ENCODE assay signal across 21 cellular contexts in the genomic region with DNA sequence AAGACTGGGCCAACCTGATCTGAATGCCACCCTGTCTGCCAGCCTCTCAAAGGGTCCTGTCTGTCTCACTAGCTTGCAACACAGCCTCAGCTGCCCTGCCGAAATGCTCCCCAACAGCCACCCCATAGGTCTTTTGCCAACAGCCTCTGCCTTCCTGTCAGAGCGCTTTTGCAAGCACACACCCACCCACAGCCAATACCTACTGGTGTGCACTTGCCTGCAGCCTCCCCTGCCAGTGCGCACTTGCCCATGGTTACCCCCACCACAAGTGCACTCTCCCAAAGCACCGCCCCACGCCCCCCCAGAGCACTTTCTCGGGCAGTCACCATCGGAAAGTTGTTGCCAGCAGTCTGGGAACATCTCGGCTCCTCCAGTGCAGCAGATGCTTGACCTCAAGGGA.
"Had no signal": no experiment of that assay in that cellular context is flagged by ENCODE, and none has a peak within 500 bp of the region (broad histone marks: within the 10 kb centered on the region; RNA-seq: fewer than 3 reads in every experiment).

No MANE protein-coding gene starts in this region.

- H3K4me1 ChIP-seq: esophagus muscularis mucosa, gastrocnemius medialis, heart right ventricle, left lung, lower lobe of right lung had no signal

- FAIRE-seq: colon, endothelial cell of umbilical vein, islet of Langerhans, keratinocyte had no signal

- DNase-seq: dermis blood vessel endothelial cell; dorsolateral prefrontal cortex; effector CD4-positive, alpha-beta T cell; effector memory CD4-positive, alpha-beta T cell; foreskin melanocyte; gastrocnemius medialis; glutamatergic neuron; heart right ventricle; hippocampal formation; left cardiac atrium; left ventricle myocardium superior; lower lobe of right lung; mesendoderm; midbrain had no signal

- H3K27ac ChIP-seq: coronary artery, dorsolateral prefrontal cortex, esophagus muscularis mucosa, gastrocnemius medialis, heart right ventricle, left lung, lower lobe of right lung had no signal

- H3K27me3 ChIP-seq: dorsolateral prefrontal cortex, esophagus muscularis mucosa, gastrocnemius medialis, heart right ventricle, left lung had no signal

- H3K9me3 ChIP-seq: esophagus muscularis mucosa, gastrocnemius medialis, lower lobe of right lung had no signal

- H3K4me3 ChIP-seq: coronary artery, dorsolateral prefrontal cortex, esophagus muscularis mucosa, gastrocnemius medialis, heart right ventricle, left lung, lower lobe of right lung had no signal

- ATAC-seq: gastrocnemius medialis, heart right ventricle, left cardiac atrium, left lung, left ventricle myocardium superior, lower lobe of right lung had no signal

- H3K36me3 ChIP-seq: lower lobe of right lung had no signal
